In the genomic region with DNA sequence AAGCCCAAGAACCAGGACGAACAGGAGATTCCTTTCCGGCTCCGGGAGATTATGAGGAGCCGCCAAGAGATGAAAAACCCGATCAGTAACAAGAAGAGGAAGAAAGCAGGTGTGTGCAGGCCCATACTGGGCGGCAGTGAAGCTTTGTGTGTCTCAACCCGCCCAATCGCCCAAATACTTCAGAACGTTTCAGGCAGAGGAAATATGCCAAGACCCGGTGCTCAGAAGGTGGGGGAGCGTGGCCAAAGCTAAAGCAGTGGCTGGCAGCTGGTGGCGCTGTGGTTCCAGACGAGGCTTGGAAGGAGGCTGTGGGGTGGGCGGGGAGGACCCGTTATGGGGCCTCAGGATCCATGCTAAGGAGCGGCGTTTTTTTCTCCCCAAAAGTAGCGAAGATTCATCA, we compare ENCODE assay signal across 9 cellular contexts. TPM values are rescaled to one million over a fixed set of nuclear protein-coding genes. Genes with fewer than 3 reads are reported as not detected.
DNase-seq lines count a peak whose midpoint lies in the region; ATAC-seq and TF ChIP-seq lines count a peak whose summit lies in the region.
"Had no signal": no experiment of that assay in that cellular context is flagged by ENCODE, and none has a peak within 500 bp of the region (broad histone marks: within the 10 kb centered on the region; RNA-seq: fewer than 3 reads in every experiment).

No MANE protein-coding gene starts in this region.

- TF ChIP-seq POLR2A in spleen (IDR thresholded peaks at IDR 0.05) = no peak

- H3K4me3 Mint-ChIP-seq in endothelial cell (ENCODE audit: unreplicated experiment) = peak overlapping the region; percentile 82

- CTCF ChIA-PET in HEK293 (lab: Yijun Ruan, JAX) = interaction anchor here (0.7 to 2.3 kb wide), 2 partner anchors 15 to 311 kb away, joined by 3 to 9 read pairs; partner anchors contain the start of genes ARL16 and HGS

- peaks cover 10% of the 10 kb centered on the region for H3K27me3 Mint-ChIP-seq in endothelial cell (ENCODE audit: unreplicated experiment)

- WGBS in spleen, 5 donors = 80 to 88% (median 82%) methylated on average over 18 of the region's 18 CpGs

- ATAC-seq in GM21723 (IDR thresholded peaks at IDR 0.05; ENCODE audit: unreplicated experiment) (no peak), GM19351 (IDR thresholded peaks at IDR 0.05; ENCODE audit: unreplicated experiment) (no peak)

- H3K9me3 ChIP-seq in HEK293 (ENCODE audit: control insufficient read depth, insufficient read depth, low read depth, low read length) (no peaks in the 10 kb centered on the region), spleen (no peaks in the 10 kb centered on the region)
- H3K9me3 ChIP-seq: neutrophil had no signal

- peaks cover 32 to 66% of the 10 kb centered on the region in 2 experiments; a peak in 2 of 3 replicates for H3K36me3 ChIP-seq in HEK293 (ENCODE audit: control insufficient read depth in 2 of 2, insufficient read depth in 1 of 2, low read length in 2 of 2)
- H3K36me3 ChIP-seq in spleen = peaks cover 0 to 67% (median 48%) of the 10 kb centered on the region in 6 donors

- H3K4me1 ChIP-seq in HEK293 (ENCODE audit: control insufficient read depth, insufficient read depth, low read length) (peaks cover 5% of the 10 kb centered on the region; the same call in 1 of the 2 replicates), spleen (peaks cover 18 to 72% (median 40%) of the 10 kb centered on the region in 6 donors)

- H3K27ac ChIP-seq in HEK293 (ENCODE audit: extremely low read depth, low read depth, low read length) = no peak overlapping the region; the same call in 1 of the 2 replicates
- H3K27ac ChIP-seq in spleen = no peak overlapping the region

- no peaks in the 10 kb centered on the region for H3K27me3 ChIP-seq in spleen (replicated peaks in 1 of 7)
- H3K27me3 ChIP-seq: cardiac muscle cell, neutrophil had no signal

- peaks cover 17% of the 10 kb centered on the region for H3K4me1 Mint-ChIP-seq in endothelial cell (ENCODE audit: unreplicated experiment)

- POLR2A ChIA-PET in HEK293 (lab: Yijun Ruan, JAX) = interaction anchor here (1.4 to 1.6 kb wide), 2 partner anchors 35 to 115 kb away, joined by 5 to 6 read pairs; partner anchors contain the start of genes FAAP100 and MRPL12

- H3K36me3 Mint-ChIP-seq in endothelial cell (ENCODE audit: low read depth, unreplicated experiment) = peaks cover 31% of the 10 kb centered on the region

- peak overlapping the region; percentile 52 for H3K27ac Mint-ChIP-seq in endothelial cell (ENCODE audit: unreplicated experiment)

- 0 out of 2 replicates have a peak, but pooled peaks have one; percentile 37 for TF ChIP-seq CTCF in HEK293 (tag by site-specific recombination; IDR thresholded peaks at IDR 0.05)
- no peak for TF ChIP-seq CTCF in endothelial cell (IDR thresholded peaks at IDR 0.05; ENCODE audit: unreplicated experiment)
- TF ChIP-seq CTCF in spleen (IDR thresholded peaks at IDR 0.05 in 8 of 11, conservative IDR thresholded peaks at IDR 0.05 in 3 of 11) = no peak

- H3K9me3 Mint-ChIP-seq in endothelial cell (ENCODE audit: unreplicated experiment) = no peaks in the 10 kb centered on the region

- no peak overlapping the region for H3K4me3 ChIP-seq in HEK293 (ENCODE audit: low read depth, low read length)
- H3K4me3 ChIP-seq in spleen = peak overlapping the region in 5 of 8 donors; percentile 14 to 100 (median 96)

- intact Hi-C loops in spleen (cut with DNase I; ENCODE audit: low total_unique reads) = no loop called here

- DNase-seq in RKO (ENCODE audit: low spot score) = peak; percentile 78
- DNase-seq in endothelial cell (ENCODE audit: low spot score) = no peak
- DNase-seq in spleen = no peak
- DNase-seq in GDM1 (lab: John Stamatoyannopoulos, UW) = no peak

TF ChIP-seq in HEK293, 187 proteins besides CTCF, POLR2A, EP300 and RAD21:
- no peak for TF ChIP-seq ZNF214 (tag by site-specific recombination; IDR thresholded peaks at IDR 0.05; ENCODE audit: borderline replicate concordance)
- TF ChIP-seq MEIS1 (CRISPR knock-in tag; IDR thresholded peaks at IDR 0.05; ENCODE audit: borderline replicate concordance) = no peak
- no peak for TF ChIP-seq FEZF1 (tag by site-specific recombination; IDR thresholded peaks at IDR 0.05)
- TF ChIP-seq ZFHX2 (tag by site-specific recombination; conservative IDR thresholded peaks at IDR 0.05) = 0 out of 2 replicates have a peak, but pooled peaks have one; percentile 20
- peak; percentile 15; the same call in 1 of the 2 replicates for TF ChIP-seq SP2 (tag by site-specific recombination; IDR thresholded peaks at IDR 0.05)
- TF ChIP-seq SP3 (tag by site-specific recombination; IDR thresholded peaks at IDR 0.05) = peak; percentile 26; the same call in 1 of the 2 replicates

RNA-seq across cellular contexts. Expression of gene CCDC137, which starts 1.2 kb away (rescaled TPM):
- total RNA-seq in endothelial cell (ENCODE audit: unreplicated experiment) (31.8 TPM), spleen (10 to 100 TPM; 10.7 to 24.2 (median 19.0) TPM)
- 10 to 100 TPM; 20.7 to 40.1 (median 21.4) TPM for polyA plus RNA-seq in spleen

RNA-seq across cellular contexts. Expression of gene OXLD1, which starts 1.3 kb away (rescaled TPM):
- 22.4 TPM for total RNA-seq in endothelial cell (ENCODE audit: unreplicated experiment)
- total RNA-seq in spleen = 10 to 100 TPM; 29.4 to 53.8 (median 32.1) TPM
- 100 to 1,000 TPM; 102 to 110 (median 106) TPM for polyA plus RNA-seq in spleen

RNA-seq across cellular contexts. Expression of gene PDE6G, which starts 11.4 kb away (rescaled TPM):
- total RNA-seq in endothelial cell (ENCODE audit: unreplicated experiment) (1.1 TPM), spleen (10 to 100 TPM in 6 of 7 donors, 1 to 10 TPM in 1; 6.7 to 26.8 (median 16.4) TPM)
- polyA plus RNA-seq in spleen = 10 to 100 TPM; 17.8 to 27.0 (median 25.8) TPM

RNA-seq across cellular contexts. Expression of gene ARL16, which starts 15.8 kb away (rescaled TPM):
- total RNA-seq in endothelial cell (ENCODE audit: unreplicated experiment) (54.0 TPM), spleen (10 to 100 TPM; 22.5 to 36.6 (median 29.1) TPM)
- 10 to 100 TPM; 56.0 to 93.5 (median 79.8) TPM for polyA plus RNA-seq in spleen

RNA-seq across cellular contexts. Expression of gene HGS, which starts 16.1 kb away (rescaled TPM):
- total RNA-seq in endothelial cell (ENCODE audit: unreplicated experiment) (142 TPM), spleen (100 to 1,000 TPM in 4 of 7 donors, 10 to 100 TPM in 3; 62.3 to 134 (median 106) TPM)
- polyA plus RNA-seq in spleen = 100 to 1,000 TPM in 2 of 3 donors, 10 to 100 TPM in 1; 61.3 to 133 (median 119) TPM
